Comparison of ENCODE assay signal across 12 cellular contexts in the genomic region with DNA sequence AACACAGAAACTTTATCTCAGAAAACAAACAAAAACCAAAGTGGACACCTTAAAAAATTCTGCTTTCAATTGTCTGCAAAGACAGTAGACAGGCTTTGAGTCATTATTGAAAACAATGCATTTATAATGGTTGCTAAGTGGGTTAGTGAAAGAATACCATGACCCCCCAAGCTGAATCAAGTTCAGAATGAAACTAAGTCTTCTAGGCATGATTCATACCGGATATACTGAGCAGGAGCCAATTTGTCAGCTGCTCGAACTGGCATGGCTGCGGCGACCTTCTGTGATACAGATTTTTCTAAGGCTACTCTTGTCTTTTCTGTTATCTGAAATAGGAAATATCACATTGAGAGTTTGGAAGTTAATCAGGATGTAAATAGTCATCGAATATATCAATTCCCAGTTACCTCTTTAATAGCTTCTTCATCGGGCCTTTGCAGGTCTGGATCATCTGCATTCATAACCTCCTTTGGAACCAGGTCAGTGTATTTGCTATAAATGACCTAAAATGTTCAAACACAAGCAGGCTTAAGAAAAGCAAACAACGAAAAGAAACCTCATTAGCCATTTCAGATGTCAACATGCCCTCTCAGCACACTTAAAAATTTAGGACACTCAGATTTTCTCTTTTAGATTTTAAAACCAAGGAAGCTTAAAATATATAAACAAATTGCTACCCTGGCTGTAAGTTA. TPM values are rescaled to one million over a fixed set of nuclear protein-coding genes. Genes with fewer than 3 reads are reported as not detected.
A peak's percentile ranks its signal among the peaks of the same experiment; 100 is the strongest.
DNase-seq lines count a peak whose midpoint lies in the region; ATAC-seq and TF ChIP-seq lines count a peak whose summit lies in the region.
"Had no signal": no experiment of that assay in that cellular context is flagged by ENCODE, and none has a peak within 500 bp of the region (broad histone marks: within the 10 kb centered on the region; RNA-seq: fewer than 3 reads in every experiment).

No MANE protein-coding gene starts in this region.

- H3K27ac ChIP-seq in CD8-positive, alpha-beta T cell (ENCODE audit: low read depth, low read length): no peak overlapping the region
- H3K27ac ChIP-seq: HL-60 had no signal

- H3K36me3 Mint-ChIP-seq in CD8-positive, alpha-beta T cell: peaks cover 75% of the 10 kb centered on the region
- peaks cover 54% of the 10 kb centered on the region for H3K36me3 Mint-ChIP-seq in activated naive CD8-positive, alpha-beta T cell treated with anti-CD3 and anti-CD28 coated beads, Interleukin-2, amount 50 U/mL, for 24 hours (ENCODE audit: low read depth)

- no peaks in the 10 kb centered on the region for H3K9me3 Mint-ChIP-seq in CD8-positive, alpha-beta T cell
- H3K9me3 Mint-ChIP-seq in activated naive CD8-positive, alpha-beta T cell treated with anti-CD3 and anti-CD28 coated beads, Interleukin-2, amount 50 U/mL, for 24 hours: no peaks in the 10 kb centered on the region
- H3K9me3 Mint-ChIP-seq: nephron had no signal

- CTCF ChIA-PET in CD8-positive, alpha-beta T cell (lab: Charles Lee): no interaction called here

- no peak for TF ChIP-seq CTCF in CD8-positive, alpha-beta T cell (IDR thresholded peaks at IDR 0.05)
- TF ChIP-seq CTCF in GM20000 (IDR thresholded peaks at IDR 0.05; ENCODE audit: extremely low read depth, missing control alignments): no peak

- POLR2A ChIA-PET in CD8-positive, alpha-beta T cell (lab: Charles Lee): interaction anchor here (1.2 kb wide), 1 partner anchor 13 kb away, joined by 3 read pairs; no protein-coding TSS in a partner anchor

- peak overlapping the region; percentile 49 for H3K4me3 Mint-ChIP-seq in CD8-positive, alpha-beta T cell
- H3K4me3 Mint-ChIP-seq in activated naive CD8-positive, alpha-beta T cell treated with anti-CD3 and anti-CD28 coated beads, Interleukin-2, amount 50 U/mL, for 24 hours: no peak overlapping the region
- H3K4me3 Mint-ChIP-seq: nephron had no signal

- ATAC-seq in CD8-positive, alpha-beta T cell: peak; percentile 82
- ATAC-seq in activated naive CD8-positive, alpha-beta T cell treated with anti-CD3 and anti-CD28 coated beads, Interleukin-2, amount 50 U/mL, for 24 hours: peak; percentile 89

- H3K4me1 Mint-ChIP-seq in CD8-positive, alpha-beta T cell (ENCODE audit: low read depth): peaks cover 32% of the 10 kb centered on the region
- H3K4me1 Mint-ChIP-seq in activated naive CD8-positive, alpha-beta T cell treated with anti-CD3 and anti-CD28 coated beads, Interleukin-2, amount 50 U/mL, for 24 hours: peaks cover 44% of the 10 kb centered on the region
- H3K4me1 Mint-ChIP-seq: nephron had no signal

- no peak for DNase-seq in CD8-positive, alpha-beta T cell
- DNase-seq in GM20000 (ENCODE audit: low spot score) (peak; percentile 41), lung microvascular endothelial cell (ENCODE audit: low read depth in 2 of 2) (peak; percentile 83 to 95), activated gamma-delta T cell treated with Interleukin-2 at 50 U/mL for 16 hours (no peak), dedifferentiated amniotic fluid mesenchymal stem cell (ENCODE audit: extremely low spot score) (no peak), ACHN (no peak), H7 (no peak)
- no peak for DNase-seq in activated naive CD8-positive, alpha-beta T cell treated with anti-CD3 and anti-CD28 coated beads, Interleukin-2, amount 50 U/mL, for 24 hours
- DNase-seq: activated naive CD4-positive, alpha-beta T cell treated with anti-CD3 and anti-CD28 coated beads, Interleukin-2, amount 50 U/mL, for 16 hours; NCI-H2081 treated with DMSO at 0.1 percent for 48 hours had no signal

- no peaks in the 10 kb centered on the region for H3K9me3 ChIP-seq in CD8-positive, alpha-beta T cell (ENCODE audit: low read length)

- no peaks in the 10 kb centered on the region for H3K27me3 Mint-ChIP-seq in CD8-positive, alpha-beta T cell (ENCODE audit: low read depth)
- no peaks in the 10 kb centered on the region for H3K27me3 Mint-ChIP-seq in activated naive CD8-positive, alpha-beta T cell treated with anti-CD3 and anti-CD28 coated beads, Interleukin-2, amount 50 U/mL, for 24 hours

- peaks cover 36% of the 10 kb centered on the region for H3K36me3 ChIP-seq in CD8-positive, alpha-beta T cell (ENCODE audit: insufficient read depth, low read length)
- H3K36me3 ChIP-seq in H7 (replicated peaks; ENCODE audit: control insufficient read depth, insufficient read depth, low read length): peaks cover 23% of the 10 kb centered on the region

- H3K27ac Mint-ChIP-seq in CD8-positive, alpha-beta T cell: peak overlapping the region; percentile 64
- peak overlapping the region; percentile 82 for H3K27ac Mint-ChIP-seq in activated naive CD8-positive, alpha-beta T cell treated with anti-CD3 and anti-CD28 coated beads, Interleukin-2, amount 50 U/mL, for 24 hours
- H3K27ac Mint-ChIP-seq: nephron had no signal

- H3K27me3 ChIP-seq in CD8-positive, alpha-beta T cell (ENCODE audit: insufficient read depth, low read length): no peaks in the 10 kb centered on the region
- no peaks in the 10 kb centered on the region for H3K27me3 ChIP-seq in H7 (ENCODE audit: control insufficient read depth, insufficient read depth, low read length)

- no peaks in the 10 kb centered on the region for H3K4me1 ChIP-seq in CD8-positive, alpha-beta T cell (ENCODE audit: insufficient read depth, low read length)

- intact Hi-C loops in CD8-positive, alpha-beta T cell (cut with DNase I, micrococcal nuclease): no loop called here

- no peak overlapping the region for H3K4me3 ChIP-seq in CD8-positive, alpha-beta T cell (ENCODE audit: low read depth, low read length)
- H3K4me3 ChIP-seq in H7 (ENCODE audit: insufficient read depth, low read depth, low read length): no peak overlapping the region

- in situ Hi-C loops in ACHN (cut with HindIII; ENCODE audit: low pct_ligation_motif_present, low pct_unique_long_range_greater_than_20kb, low sequenced_read_pairs): no loop called here

RNA-seq across cellular contexts. Expression of a gene that starts 22.3 kb away (rescaled TPM):
- total RNA-seq in CD8-positive, alpha-beta T cell: 100 to 1,000 TPM; 115 to 124 TPM
- total RNA-seq in lung microvascular endothelial cell: 28.6 and 33.3 TPM in 2 replicates
- total RNA-seq in H7 (2014; rRNA removed; shearing (Covaris generic)): 63.9 and 87.0 TPM in 2 replicates

RNA-seq across cellular contexts. Expression of a gene that starts 30.8 kb away (rescaled TPM):
- total RNA-seq in CD8-positive, alpha-beta T cell: 10 to 100 TPM; 58.2 TPM
- total RNA-seq in lung microvascular endothelial cell: 114 and 121 TPM in 2 replicates
- total RNA-seq in H7 (2014; rRNA removed; shearing (Covaris generic)): 463 and 519 TPM in 2 replicates

RNA-seq across cellular contexts. Expression of a gene that starts 30.9 kb away (rescaled TPM):
- 10 to 100 TPM; 10.7 to 11.9 TPM for total RNA-seq in CD8-positive, alpha-beta T cell
- 5.9 and 6.7 TPM in 2 replicates for total RNA-seq in lung microvascular endothelial cell
- 16.2 TPM in 2 replicates for total RNA-seq in H7 (2014; rRNA removed; shearing (Covaris generic))

Comparison
In these comparisons a context has a peak if more than half of its experiments do, and no peak if none do; other contexts are left out.
1. DNase-seq: peak in GM20000 (single experiment) and lung microvascular endothelial cell (2 of 2); none in CD8-positive, alpha-beta T cell (0 of 7), activated naive CD8-positive, alpha-beta T cell treated with anti-CD3 and anti-CD28 coated beads, Interleukin-2, amount 50 U/mL, for 24 hours (single experiment), activated gamma-delta T cell treated with Interleukin-2 at 50 U/mL for 16 hours (single experiment), dedifferentiated amniotic fluid mesenchymal stem cell (single experiment), ACHN (single experiment) and H7 (single experiment).